In the genomic region with DNA sequence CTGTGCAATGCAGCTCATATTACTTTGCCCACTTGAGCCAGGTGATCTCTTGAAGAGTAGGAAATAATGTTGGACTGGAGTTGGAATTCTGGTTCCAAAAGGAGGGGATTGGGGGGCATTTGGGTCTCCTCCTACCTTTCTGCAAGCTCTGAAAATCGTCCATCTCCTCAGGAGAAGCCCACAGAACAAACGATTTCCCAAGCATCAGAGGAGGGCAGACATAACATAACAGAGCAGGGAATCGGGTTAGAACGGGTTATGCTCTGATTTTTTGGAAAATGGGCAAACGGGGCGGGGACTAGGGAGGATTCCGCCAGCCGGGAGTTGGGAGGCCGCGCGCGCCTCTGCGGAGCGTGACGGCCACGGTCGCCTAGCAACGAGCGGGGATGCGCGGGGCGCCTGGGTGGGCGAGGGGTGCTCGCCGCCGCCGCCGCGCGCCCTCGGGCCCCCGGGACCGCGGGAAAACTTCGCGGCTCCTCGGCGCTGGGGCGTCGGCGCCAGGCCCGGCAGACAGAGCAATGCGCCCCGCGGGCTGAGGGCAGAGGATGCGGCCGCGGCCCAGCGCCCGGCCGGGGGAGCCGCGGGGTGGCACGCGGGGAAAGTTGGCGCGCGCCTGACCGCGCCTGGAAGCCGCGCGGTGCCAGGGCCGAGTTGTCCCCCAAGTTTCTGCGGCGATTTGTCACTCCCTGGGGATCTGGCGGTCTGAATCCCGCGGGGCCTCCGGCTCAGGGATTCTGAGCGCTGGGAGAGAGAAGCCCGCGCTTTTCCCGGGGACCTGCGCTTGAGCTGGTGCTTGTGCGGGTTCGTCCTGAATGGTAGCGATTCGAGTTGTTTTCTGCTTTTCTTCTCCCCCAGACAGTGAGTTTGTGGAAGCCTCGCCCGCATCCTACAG, we compare ENCODE assay signal across 8 cellular contexts. TPM values are rescaled to one million over a fixed set of nuclear protein-coding genes. Genes with fewer than 3 reads are reported as not detected.
DNase-seq lines count a peak whose midpoint lies in the region; ATAC-seq, FAIRE-seq and TF ChIP-seq lines count a peak whose summit lies in the region.

No MANE protein-coding gene starts in this region.

- H2BK20ac ChIP-seq in H1 (ENCODE audit: low read length): peak overlapping the region; percentile 87; the same call in 1 of the 2 replicates

- H3K4me1 ChIP-seq in Panc1 (ENCODE audit: control insufficient read depth, insufficient read depth, low read length) (peaks cover 59% of the 10 kb centered on the region), H1 (replicated peaks in 1 of 4; ENCODE audit: control insufficient read depth in 3 of 4, insufficient read depth in 4 of 4, low read length in 3 of 4) (peaks cover under 1 to 17% (median 9%) of the 10 kb centered on the region in 4 experiments; a peak in 6 of 7 replicates), mesodermal cell (ENCODE audit: control insufficient read depth, insufficient read depth, low read length, poor library complexity, severe bottlenecking) (peaks cover 49% of the 10 kb centered on the region), transverse colon (no peaks in the 10 kb centered on the region)

- intact Hi-C loops in Panc1 (cut with micrococcal nuclease; ENCODE audit: unreplicated experiment) (loop anchor here (5.0 kb wide), 1 partner anchor 118 kb away; no protein-coding TSS in a partner anchor), transverse colon (cut with DNase I; ENCODE audit: low total_unique reads) (no loop called here)

- no peaks in the 10 kb centered on the region for H3K79me2 ChIP-seq in H1 (ENCODE audit: control insufficient read depth in 1 of 2, insufficient read depth in 2 of 2, low read length in 2 of 2)

- H3K4me3 ChIP-seq in AG10803 (ENCODE audit: low read length): peak overlapping the region; percentile 65
- peak overlapping the region; percentile 53 to 69 for H3K4me3 ChIP-seq in Panc1 (ENCODE audit: low read depth in 2 of 2, low read length in 2 of 2)
- peak overlapping the region; percentile 61 to 69 (median 67) for H3K4me3 ChIP-seq in H1 (ENCODE audit: extremely low read depth in 1 of 4, insufficient read depth in 2 of 4, low read depth in 3 of 4, low read length in 4 of 4)
- peak overlapping the region; percentile 54 for H3K4me3 ChIP-seq in mesodermal cell (ENCODE audit: extremely low read depth, insufficient read depth, low read length, poor library complexity, severe bottlenecking)
- H3K4me3 ChIP-seq in transverse colon: peak overlapping the region; percentile 22 to 57 (median 42)

- peaks cover 6% of the 10 kb centered on the region for H3K23me2 ChIP-seq in H1 (ENCODE audit: low read depth, low read length)

- CTCF ChIA-PET in Panc1 (lab: Charles Lee): interaction anchor here (0.7 to 1.2 kb wide), 2 partner anchors 28 to 134 kb away, joined by 3 read pairs; no protein-coding TSS in a partner anchor
- CTCF ChIA-PET in H1 (lab: Charles Lee; ENCODE audit: partially characterized antibody): interaction anchor here (0.7 to 8.1 kb wide), 31 partner anchors 9 to 229 kb away, joined by 3 to 95 read pairs (median 4); partner anchors contain the start of gene AMOTL1

- H2BK120ac ChIP-seq in H1 (replicated peaks; ENCODE audit: low read depth, low read length): no peak overlapping the region

- ATAC-seq in Panc1 (peak; percentile 32), HG03039 (IDR thresholded peaks at IDR 0.05; ENCODE audit: unreplicated experiment) (no peak)

- in situ Hi-C loops in Panc1 (cut with HindIII; ENCODE audit: low pct_unique_long_range_greater_than_20kb, low sequenced_read_pairs): no loop called here
- in situ Hi-C loops in transverse colon (cut with MboI; ENCODE audit: low pct_ligation_motif_present in 1 of 4, low pct_unique_long_range_greater_than_20kb in 1 of 4, low sequenced_read_pairs in 3 of 4): no loop called here
- in situ Hi-C loops in GM13977 (cut with MboI; ENCODE audit: low pct_unique_long_range_greater_than_20kb, low sequenced_read_pairs, unreplicated experiment): no loop called here

- peak overlapping the region; percentile 58 for H4K91ac ChIP-seq in H1 (replicated peaks; ENCODE audit: insufficient read length, low read length)

- POLR2A ChIA-PET in Panc1 (lab: Charles Lee): no interaction called here
- POLR2A ChIA-PET in H1 (lab: Charles Lee; ENCODE audit: partially characterized antibody): interaction anchor here (0.7 to 3.4 kb wide), 8 partner anchors 8 to 93 kb away, joined by 3 to 18 read pairs (median 3); no protein-coding TSS in a partner anchor

- H4K5ac ChIP-seq in H1 (ENCODE audit: insufficient read length, low read depth, low read length): peak overlapping the region; percentile 20

- WGBS in H1 (ENCODE audit: extremely low coverage in 1 of 2, insufficient coverage in 1 of 2, insufficient read length in 1 of 2, insufficient replicate concordance in 2 of 2, low coverage in 1 of 2, low lambda C conversion rate in 2 of 2, missing lambda C conversion rate in 1 of 2), 2 experiments: 4% methylated on average over 27 of the region's 81 CpGs; no CpG with 5 or more reads in 1 of the 2 experiments
- WGBS in mesodermal cell (ENCODE audit: insufficient coverage in 2 of 2), 2 experiments: 1 to 2% methylated on average over 54 to 76 of the region's 81 CpGs
- 10 to 16% methylated on average over 6 to 63 of the region's 81 CpGs for WGBS in transverse colon (ENCODE audit: low coverage in 1 of 2), 2 donors

- H4K8ac ChIP-seq in H1 (ENCODE audit: extremely low read depth, insufficient read depth, low read length): peak overlapping the region; percentile 91

- peak overlapping the region; percentile 88 for H2AFZ ChIP-seq in H1 (ENCODE audit: low read length)

- peak overlapping the region; percentile 92 for H3K27ac ChIP-seq in Panc1 (ENCODE audit: low read length)
- H3K27ac ChIP-seq in H1 (ENCODE audit: low read depth, low read length): no peak overlapping the region
- no peak overlapping the region for H3K27ac ChIP-seq in mesodermal cell (ENCODE audit: low read depth, low read length, severe bottlenecking)
- H3K27ac ChIP-seq in transverse colon: peak overlapping the region; percentile 44 to 70 (median 58)

- no TSS peak for BruUV-seq in Panc1 (replicated peaks; lab: Mats Ljungman, UMichigan)

- no peak for TF ChIP-seq EP300 in H1 (IDR thresholded peaks at IDR 0.05; ENCODE audit: borderline replicate concordance in 1 of 2, low read depth in 2 of 2, low read length in 2 of 2)
- TF ChIP-seq EP300 in transverse colon (IDR thresholded peaks at IDR 0.05; ENCODE audit: low read depth): no peak

- no peak overlapping the region for H3K14ac ChIP-seq in H1 (ENCODE audit: insufficient read length)

- DNase-seq in AG10803 (ENCODE audit: low read depth) (no peak), GM20000 (ENCODE audit: low spot score) (peak; percentile 54), Panc1 (ENCODE audit: low read depth, low spot score) (no peak), H1 (ENCODE audit: low read depth in 1 of 2, low spot score in 2 of 2) (peak in 1 of 2 experiments; percentile 75), transverse colon (peak; percentile 24), GM13977 (ENCODE audit: low spot score) (no peak)

- H2BK5ac ChIP-seq in H1 (ENCODE audit: low read depth, low read length): no peak overlapping the region

- TF ChIP-seq CTCF in AG10803 (conservative IDR thresholded peaks at IDR 0.05; ENCODE audit: low read length) (no peak), GM20000 (IDR thresholded peaks at IDR 0.05; ENCODE audit: extremely low read depth, missing control alignments) (no peak), Panc1 (IDR thresholded peaks at IDR 0.05) (no peak), H1 (IDR thresholded peaks at IDR 0.05; ENCODE audit: control extremely low read depth in 1 of 3, insufficient read depth in 1 of 3, low read depth in 1 of 3, low read length in 3 of 3) (no peak), transverse colon (IDR thresholded peaks at IDR 0.05) (no peak), GM13977 (IDR thresholded peaks at IDR 0.05; ENCODE audit: extremely low read depth, insufficient read depth, missing control alignments) (no peak)

- H3K9ac ChIP-seq in H1 (replicated peaks in 1 of 4; ENCODE audit: extremely low read depth in 1 of 4, low read depth in 3 of 4, low read length in 3 of 4): peak overlapping the region; percentile 54 to 59 (median 56); a peak in 6 of 7 replicates

- no peak overlapping the region for H2BK15ac ChIP-seq in H1 (ENCODE audit: low read length)

- peak overlapping the region; percentile 11 for H3K56ac ChIP-seq in H1 (replicated peaks; ENCODE audit: insufficient read length, low read depth, low read length)

- H3K9me3 ChIP-seq in Panc1 (ENCODE audit: control insufficient read depth, insufficient read depth, low read depth, low read length): no peaks in the 10 kb centered on the region
- no peaks in the 10 kb centered on the region for H3K9me3 ChIP-seq in H1 (ENCODE audit: insufficient read depth in 2 of 2, low read depth in 1 of 2, low read length in 1 of 2)
- H3K9me3 ChIP-seq in mesodermal cell (ENCODE audit: control insufficient read depth, low read length): no peaks in the 10 kb centered on the region
- no peaks in the 10 kb centered on the region for H3K9me3 ChIP-seq in transverse colon

- H3K4ac ChIP-seq in H1 (replicated peaks; ENCODE audit: insufficient read length, low read depth, low read length): no peak overlapping the region

- H3K36me3 ChIP-seq in Panc1 (ENCODE audit: control insufficient read depth, insufficient read depth, low read length) (no peaks in the 10 kb centered on the region), H1 (ENCODE audit: control insufficient read depth in 2 of 4, insufficient read depth in 4 of 4, low read length in 3 of 4) (no peaks in the 10 kb centered on the region), mesodermal cell (ENCODE audit: control insufficient read depth, insufficient read depth, low read length) (no peaks in the 10 kb centered on the region), transverse colon (no peaks in the 10 kb centered on the region)

- H2BK12ac ChIP-seq in H1 (ENCODE audit: low read depth, low read length): peak overlapping the region; percentile 89; the same call in 1 of the 2 replicates

- H4K20me1 ChIP-seq in H1 (replicated peaks in 1 of 2; ENCODE audit: control insufficient read depth in 1 of 2, insufficient read depth in 2 of 2, low read length in 2 of 2): no peaks in the 10 kb centered on the region

- no peak overlapping the region for H3K23ac ChIP-seq in H1 (ENCODE audit: insufficient read length)

- no peak for FAIRE-seq in H1 (lab: Jason Lieb, UNC)

- H2AK5ac ChIP-seq in H1 (ENCODE audit: low read depth, low read length): no peak overlapping the region

- H3K18ac ChIP-seq in H1 (ENCODE audit: extremely low read depth, low read length): peak overlapping the region; percentile 79

- H3K4me2 ChIP-seq in H1 (ENCODE audit: insufficient read depth in 1 of 2, low read depth in 2 of 2, low read length in 2 of 2): peak overlapping the region; percentile 97 to 100

- no peak for TF ChIP-seq RAD21 in H1 (IDR thresholded peaks at IDR 0.05 in 1 of 2, conservative IDR thresholded peaks at IDR 0.05 in 1 of 2; ENCODE audit: low read depth in 2 of 2, low read length in 2 of 2)

- TF ChIP-seq POLR2A in H1 (IDR thresholded peaks at IDR 0.05; ENCODE audit: control extremely low read depth in 1 of 2, low read depth in 2 of 2, low read length in 2 of 2) (no peak), transverse colon (IDR thresholded peaks at IDR 0.05) (no peak)

- H3K79me1 ChIP-seq in H1 (ENCODE audit: low read depth, low read length): no peaks in the 10 kb centered on the region

- H3K27me3 ChIP-seq in Panc1 (ENCODE audit: control insufficient read depth, insufficient read depth, low read length) (peaks cover 7% of the 10 kb centered on the region; the same call in 1 of the 2 replicates), H1 (replicated peaks in 1 of 4; ENCODE audit: control insufficient read depth in 3 of 4, extremely low read depth in 1 of 4, insufficient read depth in 3 of 4, low read length in 3 of 4) (peaks cover 0 to 31% (median 19%) of the 10 kb centered on the region in 4 experiments; a peak in 6 of 7 replicates), transverse colon (peaks cover 75% of the 10 kb centered on the region)

RNA-seq across cellular contexts. Expression of gene AMOTL1, which starts 27.8 kb away (rescaled TPM):
- total RNA-seq in Panc1 (2021; ENCODE audit: unreplicated experiment) (16.0 TPM), transverse colon (10 to 100 TPM; 14.3 to 23.9 (median 16.8) TPM)
- 9.2 TPM for polyA plus RNA-seq in Panc1 (2012; ENCODE audit: insufficient read length)
- 27.6 and 31.6 TPM in 2 replicates for total RNA-seq in H1 (2021; fragmentation: NEBNext Ultra II Directional; extraction: Animal tissue kit (Norgen Biotek cat#: 25700))
- 8.2 and 9.0 TPM in 2 replicates for polyA plus RNA-seq in H1 (2011; rRNA removed)
- 8.4 TPM for polyA plus RNA-seq in H1 (2011; cell fraction: cytosol; rRNA removed)
- polyA plus RNA-seq in H1 (2011; cell fraction: nucleus; rRNA removed): 14.7 TPM
- 9.5 to 14.6 TPM (median 12.7 TPM) in 4 replicates for polyA plus RNA-seq in H1 (2012, experiment 1 of 2)
- 2.1 TPM for polyA plus RNA-seq in H1 (2012, experiment 2 of 2)
- 15.3 TPM for polyA plus RNA-seq in H1 (2013, experiment 1 of 2)
- polyA plus RNA-seq in H1 (2013, experiment 2 of 2): 14.1 TPM
- polyA minus RNA-seq in H1 (2011; rRNA and poly(A)+ RNA removed): 27.2 and 28.2 TPM in 2 replicates
- 15.4 TPM for polyA minus RNA-seq in H1 (2011; cell fraction: cytosol; rRNA and poly(A)+ RNA removed)
- polyA minus RNA-seq in H1 (2011; cell fraction: nucleus; rRNA and poly(A)+ RNA removed): 28.6 TPM
- 69.7 TPM for polyA plus RNA-seq in mesodermal cell (2013, experiment 1 of 2)
- polyA plus RNA-seq in mesodermal cell (2013, experiment 2 of 2): 60.8 TPM

Comparison
In these comparisons a context has a peak if more than half of its experiments do, and no peak if none do; other contexts are left out.
1. DNase-seq: peak in GM20000 (single experiment) and transverse colon (single experiment); none in AG10803 (single experiment), Panc1 (single experiment) and GM13977 (single experiment).
2. H3K27ac ChIP-seq: peak in Panc1 (single experiment) and transverse colon (4 of 4); none in H1 (single experiment) and mesodermal cell (single experiment).
3. Peak in every context shown above with its lines, with median percentiles within 50 percentile points of each other: H3K4me3 ChIP-seq.